ENCODE assay signal across 6 cellular contexts in genomic region chr16:66899945-66900688, GRCh38. TPM values are rescaled to one million over a fixed set of nuclear protein-coding genes. Genes with fewer than 3 reads are reported as not detected.
DNase-seq lines count a peak whose midpoint lies in the region; ATAC-seq lines count a peak whose summit lies in the region.

No MANE protein-coding gene starts in this region.

- DNase-seq in DMS153 (lab: John Stamatoyannopoulos, UW), result peak; percentile 72
- peak; percentile 86 to 88 for DNase-seq in SJCRH30
- DNase-seq in GDM1 (lab: John Stamatoyannopoulos, UW), result no peak
- no peak for DNase-seq in effector memory CD8-positive, alpha-beta T cell

- no peaks in the 10 kb centered on the region for H3K9me3 Mint-ChIP-seq in effector memory CD8-positive, alpha-beta T cell

- no peak for ATAC-seq in HG02759 (IDR thresholded peaks at IDR 0.05; ENCODE audit: unreplicated experiment)
- no peak for ATAC-seq in effector memory CD8-positive, alpha-beta T cell (replicated peaks)

- H3K27ac ChIP-seq in SJCRH30 (no peak overlapping the region), layer of hippocampus (ENCODE audit: low read depth, low read length) (peak overlapping the region; percentile 80)

- H3K9me3 ChIP-seq in SJCRH30 (replicated peaks), result no peaks in the 10 kb centered on the region

- H3K27ac Mint-ChIP-seq in effector memory CD8-positive, alpha-beta T cell, result peak overlapping the region in 1 of 2 donors; percentile 79

- H3K27me3 ChIP-seq in SJCRH30 (peaks cover 4% of the 10 kb centered on the region; the same call in 1 of the 2 replicates), layer of hippocampus (ENCODE audit: control insufficient read depth, insufficient read depth, low read length) (no peaks in the 10 kb centered on the region)

- no peaks in the 10 kb centered on the region for H3K27me3 Mint-ChIP-seq in effector memory CD8-positive, alpha-beta T cell

- no peaks in the 10 kb centered on the region for H3K36me3 ChIP-seq in SJCRH30

- no peaks in the 10 kb centered on the region for H3K36me3 Mint-ChIP-seq in effector memory CD8-positive, alpha-beta T cell (ENCODE audit: insufficient read depth)

- H3K4me1 ChIP-seq in SJCRH30, result peaks cover 23% of the 10 kb centered on the region

- H3K4me3 Mint-ChIP-seq in effector memory CD8-positive, alpha-beta T cell, result no peak overlapping the region

- H3K4me3 ChIP-seq in SJCRH30, result no peak overlapping the region

- peaks cover 0 to 7% of the 10 kb centered on the region in 2 donors for H3K4me1 Mint-ChIP-seq in effector memory CD8-positive, alpha-beta T cell (ENCODE audit: low read depth in 2 of 2)

RNA-seq across cellular contexts. Expression of gene CDH16, which starts 18.6 kb away (rescaled TPM):
- not detected in 2 replicates for total RNA-seq in SJCRH30 (2014; rRNA removed; shearing (Covaris generic))

RNA-seq across cellular contexts. Expression of gene PDP2, which starts 19.8 kb away (rescaled TPM):
- 13.8 and 18.1 TPM in 2 replicates for total RNA-seq in SJCRH30 (2014; rRNA removed; shearing (Covaris generic))

RNA-seq across cellular contexts. Expression of gene RRAD, which starts 25.2 kb away (rescaled TPM):
- 0.30 and 0.49 TPM in 2 replicates for total RNA-seq in SJCRH30 (2014; rRNA removed; shearing (Covaris generic))

RNA-seq across cellular contexts. Expression of gene CIAO2B, which starts 34.1 kb away (rescaled TPM):
- 135 and 146 TPM in 2 replicates for total RNA-seq in SJCRH30 (2014; rRNA removed; shearing (Covaris generic))

RNA-seq across cellular contexts. Expression of gene CES2, which starts 35.2 kb away (rescaled TPM):
- total RNA-seq in SJCRH30 (2014; rRNA removed; shearing (Covaris generic)), result 25.2 and 25.7 TPM in 2 replicates

Comparison
In these comparisons a context has a peak if more than half of its experiments do, and no peak if none do; other contexts are left out.
1. DNase-seq: peak in DMS153 (single experiment) and SJCRH30 (2 of 2); none in GDM1 (single experiment) and effector memory CD8-positive, alpha-beta T cell (0 of 3).